In genomic region chr16:68689921-68690320, GRCh38 we compare ENCODE assay signal across 1 cellular context.
TF ChIP-seq lines count a peak whose summit lies in the region.

No MANE protein-coding gene starts in this region.

TF ChIP-seq in GM23338, 12 proteins besides CTCF, POLR2A, EP300 and RAD21 (continued from another document):
- no peak for TF ChIP-seq REST (IDR thresholded peaks at IDR 0.05; ENCODE audit: unreplicated experiment)
- no peak for TF ChIP-seq ZNF114 (CRISPR knock-in tag; IDR thresholded peaks at IDR 0.05)
- no peak for TF ChIP-seq POLR2AphosphoS5 (IDR thresholded peaks at IDR 0.05; ENCODE audit: low read depth)
- TF ChIP-seq EZH2phosphoT487 (IDR thresholded peaks at IDR 0.05; ENCODE audit: unreplicated experiment): no peak
- TF ChIP-seq ZNF331 (CRISPR knock-in tag; IDR thresholded peaks at IDR 0.05; ENCODE audit: low read depth): no peak
- TF ChIP-seq EZH2 (IDR thresholded peaks at IDR 0.05; ENCODE audit: low read depth, unreplicated experiment): no peak
- TF ChIP-seq ZNF462 (CRISPR knock-in tag; IDR thresholded peaks at IDR 0.05): no peak
- TF ChIP-seq STAT1 (IDR thresholded peaks at IDR 0.05; ENCODE audit: unreplicated experiment): no peak
- no peak for TF ChIP-seq NANOG (IDR thresholded peaks at IDR 0.05; ENCODE audit: borderline replicate concordance)
- no peak for TF ChIP-seq CREB1 (CRISPR knock-in tag; IDR thresholded peaks at IDR 0.05; ENCODE audit: low read depth)
TF ChIP-seq in GM23338: peak in this region for 0.
